28 cellular contexts compared by ENCODE assay signal in genomic region chr22:35051034-35051535, GRCh38. TPM values are rescaled to one million over a fixed set of nuclear protein-coding genes. Genes with fewer than 3 reads are reported as not detected.
"Had no signal": no experiment of that assay in that cellular context is flagged by ENCODE, and none has a peak within 500 bp of the region (broad histone marks: within the 10 kb centered on the region; RNA-seq: fewer than 3 reads in every experiment).

No MANE protein-coding gene starts in this region.

- ATAC-seq: HepG2, Panc1, PC-3, T-cell had no signal

- H3K27ac Mint-ChIP-seq: T-cell; T-helper 1 cell treated with Interleukin-12 subunit alpha and Interleukin-12 subunit beta and Interleukin-4 antibody, amounts not matched to agents 30 μg/mL and 1 μg/mL, for 36 hours had no signal

- H3K36me3 Mint-ChIP-seq: T-cell had no signal

- H3K4me3 ChIP-seq: MG63 had no signal

- H3K4me1 Mint-ChIP-seq: T-cell had no signal

- DNase-seq: IMR-90; Karpas-422; KG1; MG63; NCI-H1092; NCI-H1105 treated with DMSO at 0.1 percent for 48 hours; NCI-H1436; NCI-H1694 treated with DMSO at 0.1 percent for 48 hours; NCI-H1930; NCI-H2081; NCI-H2107; NCI-H2227 treated with DMSO at 0.1 percent for 48 hours; NCI-H524; NCI-H526 treated with DMSO at 0.1 percent for 48 hours; NCI-H774; NK-92 treated with Interleukin-12 subunit alpha and Interleukin-12 subunit beta, amount 100 ng/mL, for 24 hours; PC-3; SHP77; SK-N-SH; SW 1271; T-cell had no signal

- H3K4me3 Mint-ChIP-seq: T-cell; T-helper 1 cell treated with Interleukin-12 subunit alpha and Interleukin-12 subunit beta and Interleukin-4 antibody, amounts not matched to agents 30 μg/mL and 1 μg/mL, for 36 hours had no signal

- H3K36me3 ChIP-seq: MG63 had no signal

RNA-seq across cellular contexts. Expression of gene ISX, which starts 14.9 kb away (rescaled TPM):
- total RNA-seq: HT1080, IMR-90, NCI-H460, OCI-LY7, PC-3, SK-MEL-5, T-cell had no signal
